8 cellular contexts compared by ENCODE assay signal in the genomic region with DNA sequence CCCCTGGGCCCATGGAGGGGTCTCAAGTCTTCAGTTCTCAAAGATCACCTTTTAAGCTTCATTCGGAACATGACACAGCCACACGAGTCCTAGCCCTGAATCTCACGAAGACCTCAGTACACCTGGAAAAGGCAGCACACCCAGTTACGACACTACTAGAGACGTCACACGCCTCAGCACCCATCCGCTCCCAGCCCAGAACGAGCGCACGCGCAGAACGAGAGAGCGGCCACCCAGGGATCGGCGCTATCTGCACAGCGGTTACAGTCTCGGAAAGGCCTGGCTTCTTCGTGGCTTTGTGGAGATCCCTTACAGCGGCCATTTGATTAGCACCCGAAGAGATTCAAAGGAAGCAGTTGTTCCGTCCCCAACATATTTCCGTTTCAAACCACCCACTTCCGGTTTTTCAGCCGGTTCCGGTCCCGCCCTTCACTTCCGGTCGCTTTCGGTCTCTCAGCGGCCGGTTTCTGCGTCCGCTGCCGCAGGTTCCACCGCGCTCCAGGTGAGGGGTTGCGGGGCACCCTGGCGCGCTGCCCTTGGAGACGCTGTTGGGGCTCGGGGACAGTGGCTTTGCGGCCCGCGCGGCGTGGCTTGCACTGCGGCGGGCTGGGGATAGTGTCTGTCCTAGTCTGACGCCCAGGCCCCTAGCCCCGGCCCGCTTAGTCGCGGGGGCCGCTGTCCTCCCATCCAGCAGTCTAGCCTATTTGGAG. TPM values are rescaled to one million over a fixed set of nuclear protein-coding genes. Genes with fewer than 3 reads are reported as not detected.
DNase-seq lines count a peak whose midpoint lies in the region; ATAC-seq and TF ChIP-seq lines count a peak whose summit lies in the region.

A gene with protein sequence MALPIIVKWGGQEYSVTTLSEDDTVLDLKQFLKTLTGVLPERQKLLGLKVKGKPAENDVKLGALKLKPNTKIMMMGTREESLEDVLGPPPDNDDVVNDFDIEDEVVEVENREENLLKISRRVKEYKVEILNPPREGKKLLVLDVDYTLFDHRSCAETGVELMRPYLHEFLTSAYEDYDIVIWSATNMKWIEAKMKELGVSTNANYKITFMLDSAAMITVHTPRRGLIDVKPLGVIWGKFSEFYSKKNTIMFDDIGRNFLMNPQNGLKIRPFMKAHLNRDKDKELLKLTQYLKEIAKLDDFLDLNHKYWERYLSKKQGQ (plus strand): TSS at position 432 of the 710 bp plus-strand sequence. CDS start 5,626 bp downstream, outside the sequence.

- ATAC-seq in GM18517 (IDR thresholded peaks at IDR 0.05; ENCODE audit: unreplicated experiment) (peak; percentile 92), HG02981 (IDR thresholded peaks at IDR 0.05; ENCODE audit: unreplicated experiment) (peak; percentile 92)

- H3K9me3 ChIP-seq in hepatocyte (ENCODE audit: low read depth): no peaks in the 10 kb centered on the region

- H3K4me3 ChIP-seq in astrocyte of the cerebellum (ENCODE audit: low read depth, low read length): peak within 1 kb of the TSS; percentile 95
- peak within 1 kb of the TSS; percentile 63 for H3K4me3 ChIP-seq in hepatocyte

- H3K9me2 ChIP-seq in hepatocyte (replicated peaks; ENCODE audit: insufficient read depth): no peaks in the 10 kb centered on the region

- DNase-seq in NCI-H2081 (lab: John Stamatoyannopoulos, UW): peak; percentile 81 to 91
- peak; percentile 64 for DNase-seq in T-helper 9 cell
- DNase-seq in astrocyte of the cerebellum (ENCODE audit: low read depth): peak; percentile 49
- DNase-seq in hepatocyte (ENCODE audit: low spot score): peak; percentile 90
- peak; percentile 96 for DNase-seq in retina
- DNase-seq in cortex of kidney (lab: John Stamatoyannopoulos, UW): no peak

- in situ Hi-C loops in astrocyte of the cerebellum (cut with HindIII; ENCODE audit: low sequenced_read_pairs): no loop called here

- H3K4me1 ChIP-seq in hepatocyte (ENCODE audit: insufficient read depth): peaks cover 13% of the 10 kb centered on the region

- peak within 1 kb of the TSS; percentile 98 for H3K27ac ChIP-seq in hepatocyte

- TF ChIP-seq CTCF in astrocyte of the cerebellum (IDR thresholded peaks at IDR 0.05; ENCODE audit: low read depth, low read length, missing control alignments) (no peak), hepatocyte (IDR thresholded peaks at IDR 0.05; ENCODE audit: poor library complexity) (no peak)

- H2AFZ ChIP-seq in hepatocyte: peak within 1 kb of the TSS; percentile 82

- peak within 1 kb of the TSS; percentile 83 for H3K4me2 ChIP-seq in hepatocyte

- peaks cover 31% of the 10 kb centered on the region for H3K79me2 ChIP-seq in hepatocyte

- WGBS in hepatocyte (ENCODE audit: low lambda C conversion rate, missing lambda C conversion rate): under 1% methylated on average over 54 of the region's 54 CpGs

- H3K27me3 ChIP-seq in hepatocyte: no peaks in the 10 kb centered on the region

- no peaks in the 10 kb centered on the region for H4K20me1 ChIP-seq in hepatocyte (ENCODE audit: insufficient read depth, poor library complexity, severe bottlenecking)

- H3K36me3 ChIP-seq in hepatocyte (replicated peaks; ENCODE audit: insufficient read depth, low read depth): no peaks in the 10 kb centered on the region

RNA-seq across cellular contexts. Expression of the gene that starts here (rescaled TPM):
- 20.2 and 28.9 TPM in 2 replicates for total RNA-seq in hepatocyte
- polyA plus RNA-seq in hepatocyte: 19.3 and 24.4 TPM in 2 replicates
